ENCODE assay signal across 9 cellular contexts in genomic region chr3:149534671-149535394, GRCh38.
DNase-seq lines count a peak whose midpoint lies in the region; ATAC-seq and TF ChIP-seq lines count a peak whose summit lies in the region.
"Had no signal": no experiment of that assay in that cellular context is flagged by ENCODE, and none has a peak within 500 bp of the region (broad histone marks: within the 10 kb centered on the region; RNA-seq: fewer than 3 reads in every experiment).

No MANE protein-coding gene starts in this region.

- no peak for TF ChIP-seq POLR2A in testis (IDR thresholded peaks at IDR 0.05)

- H3K9me3 ChIP-seq in A673 (ENCODE audit: low read depth, low read length, poor library complexity, severe bottlenecking): no peaks in the 10 kb centered on the region
- no peaks in the 10 kb centered on the region for H3K9me3 ChIP-seq in testis

- WGBS in testis, 2 donors: 35% methylated on average over 7 of the region's 7 CpGs

- intact Hi-C loops in A673 (cut with micrococcal nuclease; ENCODE audit: unreplicated experiment) (loop anchor here (5.0 kb wide), 1 partner anchor 122 kb away; the partner anchor contains the start of gene WWTR1), testis (cut with DNase I; ENCODE audit: low total_unique reads) (loop anchor here (5.0 kb wide), 1 partner anchor 122 kb away; the partner anchor contains the start of gene WWTR1)

- no peak for ATAC-seq in GM18873 (IDR thresholded peaks at IDR 0.05; ENCODE audit: low FRiP score, unreplicated experiment)
- no peak for ATAC-seq in GM21529 (IDR thresholded peaks at IDR 0.05; ENCODE audit: unreplicated experiment)

- no TSS peak for BruUV-seq in A673 (replicated peaks; lab: Mats Ljungman, UMichigan)

- TF ChIP-seq CTCF in A673 (conservative IDR thresholded peaks at IDR 0.05; ENCODE audit: low read depth, low read length) (no peak), cardiac fibroblast (IDR thresholded peaks at IDR 0.05; ENCODE audit: low read depth, low read length) (no peak), testis (IDR thresholded peaks at IDR 0.05) (no peak)

- H3K4me1 ChIP-seq in A673 (ENCODE audit: insufficient read depth, low read length, poor library complexity, severe bottlenecking) (peaks cover 31% of the 10 kb centered on the region), testis (peaks cover 41% of the 10 kb centered on the region)

- CTCF ChIA-PET in A673 (lab: Charles Lee): interaction anchor here (0.7 to 1.1 kb wide), 2 partner anchors 12 to 273 kb away, joined by 3 read pairs; no protein-coding TSS in a partner anchor

- in situ Hi-C loops in ACHN (cut with HindIII; ENCODE audit: low pct_ligation_motif_present, low pct_unique_long_range_greater_than_20kb, low sequenced_read_pairs): no loop called here

- peak overlapping the region; percentile 7 for H3K27ac ChIP-seq in A673 (ENCODE audit: low read depth, low read length, poor library complexity, severe bottlenecking)
- peak overlapping the region in 1 of 2 donors; percentile 9 for H3K27ac ChIP-seq in testis

- H3K4me3 ChIP-seq in A673 (ENCODE audit: low read depth, low read length, poor library complexity, severe bottlenecking) (peak overlapping the region; percentile 2), cardiac fibroblast (replicated peaks in 1 of 2; ENCODE audit: low read depth in 2 of 2, low read length in 2 of 2) (no peak overlapping the region), testis (no peak overlapping the region)

- H3K27me3 ChIP-seq in A673 (replicated peaks; ENCODE audit: insufficient read depth, low read depth, low read length, poor library complexity): no peaks in the 10 kb centered on the region
- no peaks in the 10 kb centered on the region for H3K27me3 ChIP-seq in testis

- H3K36me3 ChIP-seq in A673 (ENCODE audit: insufficient read depth, low read length, poor library complexity, severe bottlenecking) (no peaks in the 10 kb centered on the region), testis (ENCODE audit: low read depth, missing control alignments) (no peaks in the 10 kb centered on the region)

- DNase-seq in A673 (ENCODE audit: low spot score): peak; percentile 25
- peak; percentile 93 for DNase-seq in NCI-H2029 (lab: John Stamatoyannopoulos, UW)
- peak; percentile 53 to 57 for DNase-seq in cardiac fibroblast (ENCODE audit: low read depth in 2 of 2)
- peak; percentile 62 for DNase-seq in midbrain (lab: John Stamatoyannopoulos, UW)
- DNase-seq in testis: no peak
- no peak for DNase-seq in ACHN
- DNase-seq: islet precursor cell had no signal

- POLR2A ChIA-PET in A673 (lab: Charles Lee; ENCODE audit: low non-redundant PET): interaction anchor here (0.6 kb wide), 1 partner anchor 88 kb away, joined by 4 read pairs; no protein-coding TSS in a partner anchor

Comparison
In these comparisons a context has a peak if more than half of its experiments do, and no peak if none do; other contexts are left out.
1. DNase-seq: peak in A673 (single experiment), NCI-H2029 (single experiment), cardiac fibroblast (2 of 2) and midbrain (single experiment); none in testis (single experiment) and ACHN (single experiment).